ENCODE assay signal across 8 cellular contexts in the genomic region with DNA sequence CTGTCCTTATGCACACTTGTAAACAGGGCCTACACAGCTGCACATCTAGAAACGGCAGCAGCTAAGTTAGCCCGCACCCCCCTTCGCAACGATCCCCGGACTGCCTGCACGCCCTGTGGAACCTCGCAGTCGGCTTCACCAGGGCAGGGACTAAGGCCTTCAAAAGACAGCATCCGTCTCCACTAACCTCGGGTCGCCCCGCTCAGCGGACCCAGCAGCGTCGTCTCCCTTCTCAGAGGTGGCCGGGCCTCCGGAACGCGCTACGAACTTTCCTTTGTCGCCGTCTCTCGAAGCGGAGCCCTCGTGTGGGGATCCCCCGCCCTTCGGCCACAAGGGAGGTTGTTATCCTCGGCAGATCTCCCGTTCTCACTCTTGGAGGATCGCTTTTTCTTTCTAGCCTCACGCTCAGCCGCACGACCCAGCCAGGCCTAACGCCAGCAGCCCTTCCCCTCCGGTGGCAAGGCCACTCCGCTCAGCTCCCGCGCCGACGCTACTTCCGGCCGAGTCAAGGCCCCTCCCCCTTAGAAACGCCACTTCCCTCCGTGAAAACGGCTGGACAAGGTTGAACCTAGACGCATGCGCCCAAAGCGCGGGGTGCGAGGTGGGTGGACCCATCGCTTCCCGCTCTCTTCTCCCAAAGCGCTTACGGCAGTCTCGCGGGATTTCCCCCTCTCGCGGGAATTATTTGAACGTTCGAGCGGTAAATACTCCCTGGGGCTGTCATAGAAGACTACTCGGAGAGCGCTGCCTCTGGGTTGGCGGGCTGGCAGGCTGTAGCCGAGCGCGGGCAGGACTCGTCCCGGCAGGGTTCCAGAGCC. TPM values are rescaled to one million over a fixed set of nuclear protein-coding genes. Genes with fewer than 3 reads are reported as not detected.
DNase-seq lines count a peak whose midpoint lies in the region; ATAC-seq, FAIRE-seq and TF ChIP-seq lines count a peak whose summit lies in the region.

A gene (minus strand): TSS at position 498 of the 818 bp plus-strand sequence. CDS start 6,616 bp downstream, outside the sequence.
A gene with protein sequence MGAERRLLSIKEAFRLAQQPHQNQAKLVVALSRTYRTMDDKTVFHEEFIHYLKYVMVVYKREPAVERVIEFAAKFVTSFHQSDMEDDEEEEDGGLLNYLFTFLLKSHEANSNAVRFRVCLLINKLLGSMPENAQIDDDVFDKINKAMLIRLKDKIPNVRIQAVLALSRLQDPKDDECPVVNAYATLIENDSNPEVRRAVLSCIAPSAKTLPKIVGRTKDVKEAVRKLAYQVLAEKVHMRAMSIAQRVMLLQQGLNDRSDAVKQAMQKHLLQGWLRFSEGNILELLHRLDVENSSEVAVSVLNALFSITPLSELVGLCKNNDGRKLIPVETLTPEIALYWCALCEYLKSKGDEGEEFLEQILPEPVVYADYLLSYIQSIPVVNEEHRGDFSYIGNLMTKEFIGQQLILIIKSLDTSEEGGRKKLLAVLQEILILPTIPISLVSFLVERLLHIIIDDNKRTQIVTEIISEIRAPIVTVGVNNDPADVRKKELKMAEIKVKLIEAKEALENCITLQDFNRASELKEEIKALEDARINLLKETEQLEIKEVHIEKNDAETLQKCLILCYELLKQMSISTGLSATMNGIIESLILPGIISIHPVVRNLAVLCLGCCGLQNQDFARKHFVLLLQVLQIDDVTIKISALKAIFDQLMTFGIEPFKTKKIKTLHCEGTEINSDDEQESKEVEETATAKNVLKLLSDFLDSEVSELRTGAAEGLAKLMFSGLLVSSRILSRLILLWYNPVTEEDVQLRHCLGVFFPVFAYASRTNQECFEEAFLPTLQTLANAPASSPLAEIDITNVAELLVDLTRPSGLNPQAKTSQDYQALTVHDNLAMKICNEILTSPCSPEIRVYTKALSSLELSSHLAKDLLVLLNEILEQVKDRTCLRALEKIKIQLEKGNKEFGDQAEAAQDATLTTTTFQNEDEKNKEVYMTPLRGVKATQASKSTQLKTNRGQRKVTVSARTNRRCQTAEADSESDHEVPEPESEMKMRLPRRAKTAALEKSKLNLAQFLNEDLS (plus strand): TSS at position 720 of the 818 bp plus-strand sequence. CDS start 99 bp downstream, outside the sequence.

- H3K9ac ChIP-seq in OCI-LY3 (ENCODE audit: low read length) = peak within 1 kb of the TSS; percentile 96

- ATAC-seq in GM21515 (IDR thresholded peaks at IDR 0.05; ENCODE audit: unreplicated experiment) = peak; percentile 92

- H2AFZ ChIP-seq in OCI-LY3 (ENCODE audit: low read depth, low read length) = peak within 1 kb of the TSS; percentile 35

- H3K4me1 ChIP-seq in OCI-LY3 (ENCODE audit: low read length) (peaks cover 26% of the 10 kb centered on the region), mesodermal cell (ENCODE audit: control insufficient read depth, insufficient read depth, low read length, poor library complexity, severe bottlenecking) (no peaks in the 10 kb centered on the region)

- H3K79me2 ChIP-seq in OCI-LY3 (ENCODE audit: low read length) = peaks cover 98% of the 10 kb centered on the region

- no peak for TF ChIP-seq CTCF in OCI-LY3 (IDR thresholded peaks at IDR 0.05; ENCODE audit: low read depth, low read length)

- peaks cover 41% of the 10 kb centered on the region for H3K36me3 ChIP-seq in OCI-LY3 (replicated peaks; ENCODE audit: low read depth, low read length)
- H3K36me3 ChIP-seq in mesodermal cell (ENCODE audit: control insufficient read depth, insufficient read depth, low read length) = peaks cover 21% of the 10 kb centered on the region

- WGBS in mesodermal cell (ENCODE audit: insufficient coverage in 2 of 2), 2 experiments = 0% methylated on average over 60 to 66 of the region's 69 CpGs

- H3K4me3 ChIP-seq in OCI-LY3 (ENCODE audit: low read length) (peak within 1 kb of the TSS; percentile 96), mesodermal cell (ENCODE audit: extremely low read depth, insufficient read depth, low read length, poor library complexity, severe bottlenecking) (peak within 1 kb of the TSS; percentile 87)

- peak within 1 kb of the TSS; percentile 93 for H3K4me2 ChIP-seq in OCI-LY3 (ENCODE audit: low read length)

- peak; percentile 99 for FAIRE-seq in endometrium (lab: Jason Lieb, UNC)

- H3K27ac ChIP-seq in OCI-LY3 (ENCODE audit: low read length) (peak within 1 kb of the TSS; percentile 80), mesodermal cell (ENCODE audit: low read depth, low read length, severe bottlenecking) (peak within 1 kb of the TSS; percentile 94)

- H3K27me3 ChIP-seq in OCI-LY3 (ENCODE audit: low read depth, low read length) = no peaks in the 10 kb centered on the region

- DNase-seq in D341Med (ENCODE audit: low spot score) (peak; percentile 97), HuH-7 (ENCODE audit: low spot score) (peak; percentile 95)
- peak; percentile 98 for DNase-seq in activated CD8-positive, alpha-beta memory T cell treated with anti-CD3 and anti-CD28 coated beads, Interleukin-2, amount 50 U/mL, for 48 hours
- peak; percentile 99 for DNase-seq in stimulated activated CD8-positive, alpha-beta memory T cell treated with anti-CD3 and anti-CD28 coated beads, Interleukin-15, amount 100 ng/mL, for 4 hours (ENCODE audit: low read depth in 2 of 2)

- H3K9me3 ChIP-seq in OCI-LY3 (ENCODE audit: insufficient read depth, low read length) (no peaks in the 10 kb centered on the region), mesodermal cell (ENCODE audit: control insufficient read depth, low read length) (no peaks in the 10 kb centered on the region)

- peaks cover 44% of the 10 kb centered on the region for H4K20me1 ChIP-seq in OCI-LY3 (ENCODE audit: insufficient read depth, low read length)

RNA-seq across cellular contexts. Expression of the first gene that starts in this region (rescaled TPM):
- 18.1 TPM for polyA plus RNA-seq in mesodermal cell (2013, experiment 1 of 2)
- 18.7 TPM for polyA plus RNA-seq in mesodermal cell (2013, experiment 2 of 2)

RNA-seq across cellular contexts. Expression of the second gene that starts in this region (rescaled TPM):
- polyA plus RNA-seq in mesodermal cell (2013, experiment 1 of 2) = 38.6 TPM
- polyA plus RNA-seq in mesodermal cell (2013, experiment 2 of 2) = 62.6 TPM

Comparison
In these comparisons a context has a peak if more than half of its experiments do, and no peak if none do; other contexts are left out.
1. Peak in every context shown above with its lines: DNase-seq, ATAC-seq, H3K4me3 ChIP-seq and H3K27ac ChIP-seq.